In genomic region chr14:91875515-91876286, GRCh38 we compare ENCODE assay signal across 22 cellular contexts. TPM values are rescaled to one million over a fixed set of nuclear protein-coding genes. Genes with fewer than 3 reads are reported as not detected.
DNase-seq lines count a peak whose midpoint lies in the region; ATAC-seq and TF ChIP-seq lines count a peak whose summit lies in the region.
"Had no signal": no experiment of that assay in that cellular context is flagged by ENCODE, and none has a peak within 500 bp of the region (broad histone marks: within the 10 kb centered on the region; RNA-seq: fewer than 3 reads in every experiment).

No MANE protein-coding gene starts in this region.

- DNase-seq in CD4-positive, alpha-beta T cell, result no peak
- DNase-seq in DND-41, result no peak
- DNase-seq in activated naive CD8-positive, alpha-beta T cell treated with anti-CD3 and anti-CD28 coated beads, Interleukin-2, amount 10 ng/mL, durations not matched to agents 7 days and 5 days, result no peak
- DNase-seq in naive thymus-derived CD8-positive, alpha-beta T cell, result peak in 1 of 10 donors; percentile 1
- DNase-seq in stimulated activated CD4-positive, alpha-beta T cell treated with anti-CD3 and anti-CD28 coated beads, Interleukin-1b, Interleukin-23, amount 100 ng/mL, for 48 hours, result no peak
- no peak for DNase-seq in NCI-H510A (lab: John Stamatoyannopoulos, UW)
- DNase-seq: activated CD4-positive, alpha-beta memory T cell treated with anti-CD3 and anti-CD28 coated beads, Interleukin-2, amount 10 ng/mL, durations not matched to agents 7 days and 5 days; activated gamma-delta T cell; AML-193; DMS153; effector CD4-positive, alpha-beta T cell; head of caudate nucleus; mesenchymal stem cell; NCI-H2029; NCI-H446 treated with DMSO at 0.1 percent for 48 hours; retina; stimulated activated CD4-positive, alpha-beta T cell treated with anti-CD3 and anti-CD28 coated beads, Interleukin-15, amount 100 ng/mL, for 24 hours; stimulated activated naive CD8-positive, alpha-beta T cell treated with anti-CD3 and anti-CD28 coated beads, Interleukin-15, amount 100 ng/mL, for 72 hours had no signal

- no peak overlapping the region for H3K4me3 ChIP-seq in DND-41 (ENCODE audit: low read depth in 1 of 2, low read length in 2 of 2)
- H3K4me3 ChIP-seq: breast epithelium, neural progenitor cell had no signal

- H3K4me1 ChIP-seq in DND-41 (ENCODE audit: insufficient read depth, low read length), result peaks cover 59% of the 10 kb centered on the region
- H3K4me1 ChIP-seq: neural progenitor cell had no signal

- POLR2A ChIA-PET in CD4-positive, alpha-beta T cell (lab: Charles Lee), result interaction anchor here (1.0 to 6.3 kb wide), 4 partner anchors 8 to 40 kb away, joined by 4 to 97 read pairs (median 32); partner anchors contain the start of gene TC2N
- POLR2A ChIA-PET in activated naive CD8-positive, alpha-beta T cell treated with anti-CD3 and anti-CD28 coated beads, Interleukin-2, amount 10 ng/mL, durations not matched to agents 7 days and 5 days (lab: Charles Lee), result interaction anchor here (1.3 to 1.7 kb wide), 2 partner anchors 9 to 13 kb away, joined by 3 to 7 read pairs; partner anchors contain the start of gene TC2N
- POLR2A ChIA-PET in naive thymus-derived CD8-positive, alpha-beta T cell (lab: Charles Lee), result interaction anchor here (2.7 to 12.3 kb wide), 5 partner anchors 8 to 40 kb away, joined by 13 to 317 read pairs (median 59); partner anchors contain the start of gene TC2N

- intact Hi-C loops in CD4-positive, alpha-beta T cell (cut with DNase I, micrococcal nuclease), result loop anchor here in 1 of 2 experiments (2.0 kb wide), 1 partner anchor 13 kb away; no protein-coding TSS in a partner anchor

- H3K79me2 ChIP-seq in DND-41 (ENCODE audit: insufficient read depth, low read length), result no peaks in the 10 kb centered on the region

- peak overlapping the region; percentile 95 for H3K27ac Mint-ChIP-seq in CD4-positive, alpha-beta T cell
- peak overlapping the region; percentile 57 for H3K27ac Mint-ChIP-seq in activated naive CD8-positive, alpha-beta T cell treated with anti-CD3 and anti-CD28 coated beads, Interleukin-2, amount 10 ng/mL, durations not matched to agents 7 days and 5 days
- H3K27ac Mint-ChIP-seq in naive thymus-derived CD8-positive, alpha-beta T cell, result peak overlapping the region; percentile 95 to 100 (median 98)
- H3K27ac Mint-ChIP-seq: IgD-negative memory B cell; neural progenitor cell; stimulated activated naive CD8-positive, alpha-beta T cell treated with anti-CD3 and anti-CD28 coated beads, Interleukin-15, amount 100 ng/mL, for 72 hours had no signal

- no peak overlapping the region; the same call in 1 of the 2 replicates for H3K9ac ChIP-seq in DND-41 (ENCODE audit: low read depth, low read length)
- H3K9ac ChIP-seq: neural progenitor cell had no signal

- H3K4me2 ChIP-seq in DND-41 (ENCODE audit: insufficient read depth, low read length), result no peak overlapping the region
- H3K4me2 ChIP-seq: neural progenitor cell had no signal

- peak overlapping the region; percentile 59 for H3K4me3 Mint-ChIP-seq in CD4-positive, alpha-beta T cell
- H3K4me3 Mint-ChIP-seq in activated naive CD8-positive, alpha-beta T cell treated with anti-CD3 and anti-CD28 coated beads, Interleukin-2, amount 10 ng/mL, durations not matched to agents 7 days and 5 days, result no peak overlapping the region
- peak overlapping the region in 7 of 10 donors; percentile 12 to 75 (median 55) for H3K4me3 Mint-ChIP-seq in naive thymus-derived CD8-positive, alpha-beta T cell
- H3K4me3 Mint-ChIP-seq: activated CD4-positive, alpha-beta memory T cell treated with anti-CD3 and anti-CD28 coated beads, Interleukin-2, amount 10 ng/mL, durations not matched to agents 7 days and 5 days; neural progenitor cell; stimulated activated naive CD8-positive, alpha-beta T cell treated with anti-CD3 and anti-CD28 coated beads, Interleukin-15, amount 100 ng/mL, for 72 hours had no signal

- no peaks in the 10 kb centered on the region for H3K36me3 Mint-ChIP-seq in CD4-positive, alpha-beta T cell (ENCODE audit: low read depth)
- peaks cover 1% of the 10 kb centered on the region for H3K36me3 Mint-ChIP-seq in activated naive CD8-positive, alpha-beta T cell treated with anti-CD3 and anti-CD28 coated beads, Interleukin-2, amount 10 ng/mL, durations not matched to agents 7 days and 5 days
- no peaks in the 10 kb centered on the region for H3K36me3 Mint-ChIP-seq in naive thymus-derived CD8-positive, alpha-beta T cell
- H3K36me3 Mint-ChIP-seq: IgD-negative memory B cell, neural progenitor cell had no signal

- no peak overlapping the region for H3K27ac ChIP-seq in CD4-positive, alpha-beta T cell (ENCODE audit: low read depth, low read length)
- H3K27ac ChIP-seq in DND-41 (ENCODE audit: low read length), result peak overlapping the region; percentile 98
- H3K27ac ChIP-seq: neural progenitor cell had no signal

- no peaks in the 10 kb centered on the region for H3K27me3 ChIP-seq in CD4-positive, alpha-beta T cell (ENCODE audit: control insufficient read depth, insufficient read depth, low read length)
- no peaks in the 10 kb centered on the region for H3K27me3 ChIP-seq in DND-41 (ENCODE audit: insufficient read depth, low read length, poor library complexity)
- H3K27me3 ChIP-seq: breast epithelium, neural progenitor cell had no signal

- no peak for ATAC-seq in CD4-positive, alpha-beta T cell (ENCODE audit: poor library complexity)
- no peak for ATAC-seq in DND-41 (ENCODE audit: insufficient read depth, low read depth)
- no peak for ATAC-seq in activated naive CD8-positive, alpha-beta T cell treated with anti-CD3 and anti-CD28 coated beads, Interleukin-2, amount 10 ng/mL, durations not matched to agents 7 days and 5 days (ENCODE audit: low read depth)
- no peak for ATAC-seq in naive thymus-derived CD8-positive, alpha-beta T cell
- ATAC-seq in SK-N-SH treated with all-trans-retinoic acid at 6 μM for 48 hours, result no peak
- ATAC-seq: stimulated activated naive CD8-positive, alpha-beta T cell treated with anti-CD3 and anti-CD28 coated beads, Interleukin-15, amount 100 ng/mL, for 72 hours had no signal

- no peaks in the 10 kb centered on the region for H3K36me3 ChIP-seq in DND-41 (ENCODE audit: insufficient read depth, low read length)
- H3K36me3 ChIP-seq: breast epithelium, neural progenitor cell had no signal

- peaks cover 98% of the 10 kb centered on the region for H3K4me1 Mint-ChIP-seq in CD4-positive, alpha-beta T cell (ENCODE audit: low read depth)
- H3K4me1 Mint-ChIP-seq in activated naive CD8-positive, alpha-beta T cell treated with anti-CD3 and anti-CD28 coated beads, Interleukin-2, amount 10 ng/mL, durations not matched to agents 7 days and 5 days, result peaks cover 56% of the 10 kb centered on the region
- peaks cover 56 to 99% (median 94%) of the 10 kb centered on the region in 4 donors for H3K4me1 Mint-ChIP-seq in naive thymus-derived CD8-positive, alpha-beta T cell
- H3K4me1 Mint-ChIP-seq: neural progenitor cell had no signal

- CTCF ChIA-PET in CD4-positive, alpha-beta T cell (lab: Charles Lee), result no interaction called here

- no peak overlapping the region for H2AFZ ChIP-seq in DND-41 (ENCODE audit: low read depth, low read length)
- H2AFZ ChIP-seq: neural progenitor cell had no signal

- TF ChIP-seq CTCF in CD4-positive, alpha-beta T cell (IDR thresholded peaks at IDR 0.05), result no peak
- TF ChIP-seq CTCF in DND-41 (IDR thresholded peaks at IDR 0.05; ENCODE audit: borderline replicate concordance, extremely low read depth, low read length, poor library complexity, severe bottlenecking), result no peak

- no peaks in the 10 kb centered on the region for H4K20me1 ChIP-seq in DND-41 (ENCODE audit: insufficient read depth, low read length)

- H3K27me3 Mint-ChIP-seq in CD4-positive, alpha-beta T cell, result no peaks in the 10 kb centered on the region
- H3K27me3 Mint-ChIP-seq in activated naive CD8-positive, alpha-beta T cell treated with anti-CD3 and anti-CD28 coated beads, Interleukin-2, amount 10 ng/mL, durations not matched to agents 7 days and 5 days, result peaks cover 2% of the 10 kb centered on the region
- H3K27me3 Mint-ChIP-seq in naive thymus-derived CD8-positive, alpha-beta T cell, result no peaks in the 10 kb centered on the region
- H3K27me3 Mint-ChIP-seq: activated CD4-positive, alpha-beta memory T cell treated with anti-CD3 and anti-CD28 coated beads, Interleukin-2, amount 10 ng/mL, durations not matched to agents 7 days and 5 days; IgD-negative memory B cell; stimulated activated naive CD8-positive, alpha-beta T cell treated with anti-CD3 and anti-CD28 coated beads, Interleukin-15, amount 100 ng/mL, for 72 hours had no signal

- H3K9me3 Mint-ChIP-seq in CD4-positive, alpha-beta T cell, result no peaks in the 10 kb centered on the region
- peaks cover 2% of the 10 kb centered on the region for H3K9me3 Mint-ChIP-seq in activated naive CD8-positive, alpha-beta T cell treated with anti-CD3 and anti-CD28 coated beads, Interleukin-2, amount 10 ng/mL, durations not matched to agents 7 days and 5 days
- H3K9me3 Mint-ChIP-seq in naive thymus-derived CD8-positive, alpha-beta T cell, result no peaks in the 10 kb centered on the region
- H3K9me3 Mint-ChIP-seq: activated CD4-positive, alpha-beta memory T cell treated with anti-CD3 and anti-CD28 coated beads, Interleukin-2, amount 10 ng/mL, durations not matched to agents 7 days and 5 days; IgD-negative memory B cell; neural progenitor cell; stimulated activated naive CD8-positive, alpha-beta T cell treated with anti-CD3 and anti-CD28 coated beads, Interleukin-15, amount 100 ng/mL, for 72 hours had no signal

- no peaks in the 10 kb centered on the region for H3K9me3 ChIP-seq in CD4-positive, alpha-beta T cell (ENCODE audit: control insufficient read depth, low read length)
- no peaks in the 10 kb centered on the region for H3K9me3 ChIP-seq in DND-41 (ENCODE audit: insufficient read depth, low read length, severe bottlenecking)
- H3K9me3 ChIP-seq: breast epithelium had no signal

TF ChIP-seq in SK-N-SH treated with all-trans-retinoic acid at 6 μM for 48 hours, 23 proteins besides CTCF, POLR2A, EP300 and RAD21:
- no peak for TF ChIP-seq ISL1 (CRISPR knock-in tag; IDR thresholded peaks at IDR 0.05)

RNA-seq across cellular contexts. Expression of gene TC2N, which starts 8.4 kb away (rescaled TPM):
- 100 to 1,000 TPM; 129 to 138 TPM for total RNA-seq in CD4-positive, alpha-beta T cell
- 100 to 1,000 TPM; 163 to 181 TPM for total RNA-seq in activated naive CD8-positive, alpha-beta T cell treated with anti-CD3 and anti-CD28 coated beads, Interleukin-2, amount 10 ng/mL, durations not matched to agents 7 days and 5 days
- 100 to 1,000 TPM; 298 to 309 TPM for total RNA-seq in naive thymus-derived CD8-positive, alpha-beta T cell
- 100 to 1,000 TPM; 125 to 167 (median 160) TPM for polyA plus RNA-seq in naive thymus-derived CD8-positive, alpha-beta T cell
